Comparison of ENCODE assay signal across 1 cellular context in genomic region chr2:177478029-177478428, GRCh38.
A peak's percentile ranks its signal among the peaks of the same experiment; 100 is the strongest.
TF ChIP-seq lines count a peak whose summit lies in the region.

No MANE protein-coding gene starts in this region.

TF ChIP-seq in K562, 482 proteins besides CTCF, POLR2A, EP300 and RAD21 (continued from another document and continues in another):
- peak; percentile 47; the same call in 1 of the 2 replicates for TF ChIP-seq ADNP (tag; IDR thresholded peaks at IDR 0.05)
- TF ChIP-seq MYBL2 (IDR thresholded peaks at IDR 0.05; ENCODE audit: low read depth): peak; percentile 82
- no peak for TF ChIP-seq MYBL2 (CRISPR knock-in tag; IDR thresholded peaks at IDR 0.05; ENCODE audit: borderline replicate concordance)
- 0 out of 2 replicates have a peak, but pooled peaks have one; percentile 39 for TF ChIP-seq TSC22D4 (tag; IDR thresholded peaks at IDR 0.05)
- TF ChIP-seq HLTF (IDR thresholded peaks at IDR 0.05): 0 out of 2 replicates have a peak, but pooled peaks have one; percentile 18
- no peak for TF ChIP-seq NFIC (IDR thresholded peaks at IDR 0.05)
- TF ChIP-seq CBX1 (IDR thresholded peaks at IDR 0.05; ENCODE audit: low read depth): peak; percentile 66; the same call in 1 of the 2 replicates
- peak; percentile 78 for TF ChIP-seq MEIS2 (IDR thresholded peaks at IDR 0.05; ENCODE audit: partially characterized antibody)
- peak; percentile 91 to 96 for TF ChIP-seq TRIM24 (IDR thresholded peaks at IDR 0.05)
- peak; percentile 90 for TF ChIP-seq DACH1 (IDR thresholded peaks at IDR 0.05; ENCODE audit: partially characterized antibody)
- TF ChIP-seq DPF2 (IDR thresholded peaks at IDR 0.05): peak; percentile 76
- TF ChIP-seq, protein P1, sequence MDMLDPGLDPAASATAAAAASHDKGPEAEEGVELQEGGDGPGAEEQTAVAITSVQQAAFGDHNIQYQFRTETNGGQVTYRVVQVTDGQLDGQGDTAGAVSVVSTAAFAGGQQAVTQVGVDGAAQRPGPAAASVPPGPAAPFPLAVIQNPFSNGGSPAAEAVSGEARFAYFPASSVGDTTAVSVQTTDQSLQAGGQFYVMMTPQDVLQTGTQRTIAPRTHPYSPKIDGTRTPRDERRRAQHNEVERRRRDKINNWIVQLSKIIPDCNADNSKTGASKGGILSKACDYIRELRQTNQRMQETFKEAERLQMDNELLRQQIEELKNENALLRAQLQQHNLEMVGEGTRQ (CRISPR knock-in tag; IDR thresholded peaks at IDR 0.05): no peak
- TF ChIP-seq TRIM28 (IDR thresholded peaks at IDR 0.05): peak; percentile 97
- TF ChIP-seq C11orf30 (IDR thresholded peaks at IDR 0.05; ENCODE audit: low read depth): peak; percentile 74
- TF ChIP-seq ZNF347 (CRISPR knock-in tag; IDR thresholded peaks at IDR 0.05; ENCODE audit: low read depth): no peak
- TF ChIP-seq CBX3 (IDR thresholded peaks at IDR 0.05; ENCODE audit: borderline replicate concordance in 1 of 2, low read length in 2 of 2): peak in 1 of 2 experiments; percentile 98; a peak in 2 of 3 replicates
- TF ChIP-seq, protein P2, sequence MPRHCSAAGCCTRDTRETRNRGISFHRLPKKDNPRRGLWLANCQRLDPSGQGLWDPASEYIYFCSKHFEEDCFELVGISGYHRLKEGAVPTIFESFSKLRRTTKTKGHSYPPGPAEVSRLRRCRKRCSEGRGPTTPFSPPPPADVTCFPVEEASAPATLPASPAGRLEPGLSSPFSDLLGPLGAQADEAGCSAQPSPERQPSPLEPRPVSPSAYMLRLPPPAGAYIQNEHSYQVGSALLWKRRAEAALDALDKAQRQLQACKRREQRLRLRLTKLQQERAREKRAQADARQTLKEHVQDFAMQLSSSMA (CRISPR knock-in tag; IDR thresholded peaks at IDR 0.05): no peak
- TF ChIP-seq MAFF (IDR thresholded peaks at IDR 0.05; ENCODE audit: low read length): peak; percentile 15; the same call in 1 of the 2 replicates
- TF ChIP-seq, protein P3, sequence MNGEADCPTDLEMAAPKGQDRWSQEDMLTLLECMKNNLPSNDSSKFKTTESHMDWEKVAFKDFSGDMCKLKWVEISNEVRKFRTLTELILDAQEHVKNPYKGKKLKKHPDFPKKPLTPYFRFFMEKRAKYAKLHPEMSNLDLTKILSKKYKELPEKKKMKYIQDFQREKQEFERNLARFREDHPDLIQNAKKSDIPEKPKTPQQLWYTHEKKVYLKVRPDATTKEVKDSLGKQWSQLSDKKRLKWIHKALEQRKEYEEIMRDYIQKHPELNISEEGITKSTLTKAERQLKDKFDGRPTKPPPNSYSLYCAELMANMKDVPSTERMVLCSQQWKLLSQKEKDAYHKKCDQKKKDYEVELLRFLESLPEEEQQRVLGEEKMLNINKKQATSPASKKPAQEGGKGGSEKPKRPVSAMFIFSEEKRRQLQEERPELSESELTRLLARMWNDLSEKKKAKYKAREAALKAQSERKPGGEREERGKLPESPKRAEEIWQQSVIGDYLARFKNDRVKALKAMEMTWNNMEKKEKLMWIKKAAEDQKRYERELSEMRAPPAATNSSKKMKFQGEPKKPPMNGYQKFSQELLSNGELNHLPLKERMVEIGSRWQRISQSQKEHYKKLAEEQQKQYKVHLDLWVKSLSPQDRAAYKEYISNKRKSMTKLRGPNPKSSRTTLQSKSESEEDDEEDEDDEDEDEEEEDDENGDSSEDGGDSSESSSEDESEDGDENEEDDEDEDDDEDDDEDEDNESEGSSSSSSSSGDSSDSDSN (IDR thresholded peaks at IDR 0.05; ENCODE audit: borderline replicate concordance in 1 of 2, low read depth in 2 of 2, low read length in 2 of 2): no peak
- peak; percentile 75 for TF ChIP-seq SMARCA4 (IDR thresholded peaks at IDR 0.05)
- TF ChIP-seq, protein P4, sequence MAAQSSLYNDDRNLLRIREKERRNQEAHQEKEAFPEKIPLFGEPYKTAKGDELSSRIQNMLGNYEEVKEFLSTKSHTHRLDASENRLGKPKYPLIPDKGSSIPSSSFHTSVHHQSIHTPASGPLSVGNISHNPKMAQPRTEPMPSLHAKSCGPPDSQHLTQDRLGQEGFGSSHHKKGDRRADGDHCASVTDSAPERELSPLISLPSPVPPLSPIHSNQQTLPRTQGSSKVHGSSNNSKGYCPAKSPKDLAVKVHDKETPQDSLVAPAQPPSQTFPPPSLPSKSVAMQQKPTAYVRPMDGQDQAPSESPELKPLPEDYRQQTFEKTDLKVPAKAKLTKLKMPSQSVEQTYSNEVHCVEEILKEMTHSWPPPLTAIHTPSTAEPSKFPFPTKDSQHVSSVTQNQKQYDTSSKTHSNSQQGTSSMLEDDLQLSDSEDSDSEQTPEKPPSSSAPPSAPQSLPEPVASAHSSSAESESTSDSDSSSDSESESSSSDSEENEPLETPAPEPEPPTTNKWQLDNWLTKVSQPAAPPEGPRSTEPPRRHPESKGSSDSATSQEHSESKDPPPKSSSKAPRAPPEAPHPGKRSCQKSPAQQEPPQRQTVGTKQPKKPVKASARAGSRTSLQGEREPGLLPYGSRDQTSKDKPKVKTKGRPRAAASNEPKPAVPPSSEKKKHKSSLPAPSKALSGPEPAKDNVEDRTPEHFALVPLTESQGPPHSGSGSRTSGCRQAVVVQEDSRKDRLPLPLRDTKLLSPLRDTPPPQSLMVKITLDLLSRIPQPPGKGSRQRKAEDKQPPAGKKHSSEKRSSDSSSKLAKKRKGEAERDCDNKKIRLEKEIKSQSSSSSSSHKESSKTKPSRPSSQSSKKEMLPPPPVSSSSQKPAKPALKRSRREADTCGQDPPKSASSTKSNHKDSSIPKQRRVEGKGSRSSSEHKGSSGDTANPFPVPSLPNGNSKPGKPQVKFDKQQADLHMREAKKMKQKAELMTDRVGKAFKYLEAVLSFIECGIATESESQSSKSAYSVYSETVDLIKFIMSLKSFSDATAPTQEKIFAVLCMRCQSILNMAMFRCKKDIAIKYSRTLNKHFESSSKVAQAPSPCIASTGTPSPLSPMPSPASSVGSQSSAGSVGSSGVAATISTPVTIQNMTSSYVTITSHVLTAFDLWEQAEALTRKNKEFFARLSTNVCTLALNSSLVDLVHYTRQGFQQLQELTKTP (IDR thresholded peaks at IDR 0.05; ENCODE audit: low read depth in 1 of 2, partially characterized antibody in 2 of 2): peak; percentile 26 to 37
- TF ChIP-seq, protein P5, sequence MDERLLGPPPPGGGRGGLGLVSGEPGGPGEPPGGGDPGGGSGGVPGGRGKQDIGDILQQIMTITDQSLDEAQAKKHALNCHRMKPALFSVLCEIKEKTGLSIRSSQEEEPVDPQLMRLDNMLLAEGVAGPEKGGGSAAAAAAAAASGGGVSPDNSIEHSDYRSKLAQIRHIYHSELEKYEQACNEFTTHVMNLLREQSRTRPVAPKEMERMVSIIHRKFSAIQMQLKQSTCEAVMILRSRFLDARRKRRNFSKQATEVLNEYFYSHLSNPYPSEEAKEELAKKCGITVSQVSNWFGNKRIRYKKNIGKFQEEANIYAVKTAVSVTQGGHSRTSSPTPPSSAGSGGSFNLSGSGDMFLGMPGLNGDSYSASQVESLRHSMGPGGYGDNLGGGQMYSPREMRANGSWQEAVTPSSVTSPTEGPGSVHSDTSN (CRISPR knock-in tag; IDR thresholded peaks at IDR 0.05; ENCODE audit: low read depth): no peak
- TF ChIP-seq, protein P5 (tag; conservative IDR thresholded peaks at IDR 0.05; ENCODE audit: low read depth): peak; percentile 85
- TF ChIP-seq ZNF57 (CRISPR knock-in tag; IDR thresholded peaks at IDR 0.05): no peak
- TF ChIP-seq ZNF143 (CRISPR knock-in tag; IDR thresholded peaks at IDR 0.05): no peak
- peak; percentile 66; the same call in 1 of the 2 replicates for TF ChIP-seq NBN (IDR thresholded peaks at IDR 0.05; ENCODE audit: low read depth)
- 0 out of 4 replicates have a peak, but pooled peaks of 1 of the 2 experiments have one; percentile 47 for TF ChIP-seq ZNF318 (IDR thresholded peaks at IDR 0.05; ENCODE audit: borderline replicate concordance in 1 of 2, low read depth in 1 of 2)
- no peak for TF ChIP-seq KDM2B (CRISPR knock-in tag; IDR thresholded peaks at IDR 0.05)
- TF ChIP-seq ZNF316 (IDR thresholded peaks at IDR 0.05): peak; percentile 81
- TF ChIP-seq CCNT2 (IDR thresholded peaks at IDR 0.05; ENCODE audit: borderline replicate concordance, extremely low read depth, insufficient read length, low read depth, low read length): no peak
- TF ChIP-seq CSDE1 (IDR thresholded peaks at IDR 0.05): no peak
- peak; percentile 91 for TF ChIP-seq ZNF280A (IDR thresholded peaks at IDR 0.05; ENCODE audit: low read depth, partially characterized antibody)
- TF ChIP-seq SMARCE1 (IDR thresholded peaks at IDR 0.05): peak; percentile 69; the same call in 1 of the 2 replicates
- TF ChIP-seq TAF9B (IDR thresholded peaks at IDR 0.05; ENCODE audit: partially characterized antibody): peak; percentile 45
- peak; percentile 75 for TF ChIP-seq CBFA2T3 (IDR thresholded peaks at IDR 0.05)
- peak; percentile 97 for TF ChIP-seq CHAMP1 (IDR thresholded peaks at IDR 0.05)
- TF ChIP-seq CBFA2T2 (conservative IDR thresholded peaks at IDR 0.05): peak; percentile 56
